In genomic region chr2:39118786-39119499, GRCh38 we compare ENCODE assay signal across 8 cellular contexts. TPM values are rescaled to one million over a fixed set of nuclear protein-coding genes. Genes with fewer than 3 reads are reported as not detected.
DNase-seq lines count a peak whose midpoint lies in the region; ATAC-seq and TF ChIP-seq lines count a peak whose summit lies in the region.

No MANE protein-coding gene starts in this region.

- CTCF ChIA-PET in activated CD4-positive, alpha-beta T cell treated with anti-CD3 and anti-CD28 coated beads for 36 hours (lab: Charles Lee): interaction anchor here (1.5 to 6.1 kb wide), 6 partner anchors 9 to 113 kb away, joined by 4 to 61 read pairs (median 8); no protein-coding TSS in a partner anchor

- no peak for ATAC-seq in activated CD4-positive, alpha-beta T cell treated with anti-CD3 and anti-CD28 coated beads for 36 hours
- ATAC-seq in gastroesophageal sphincter (no peak), omental fat pad (ENCODE audit: low FRiP score) (no peak), GM21619 (IDR thresholded peaks at IDR 0.05; ENCODE audit: unreplicated experiment) (no peak), GM18873 (IDR thresholded peaks at IDR 0.05; ENCODE audit: low FRiP score, unreplicated experiment) (no peak)

- no peaks in the 10 kb centered on the region for H3K9me3 ChIP-seq in gastroesophageal sphincter

- H3K4me3 ChIP-seq in gastroesophageal sphincter (peak overlapping the region; percentile 88 to 91), skin epidermis (peak overlapping the region; percentile 58 to 94 (median 89))

- H3K27ac ChIP-seq in gastroesophageal sphincter (peak overlapping the region in 3 of 4 donors; percentile 89 to 96 (median 94)), skin epidermis (peak overlapping the region in 17 of 21 experiments; percentile 83 to 98 (median 94))

- H3K27me3 ChIP-seq in gastroesophageal sphincter: no peaks in the 10 kb centered on the region

- TF ChIP-seq CTCF in gastroesophageal sphincter (IDR thresholded peaks at IDR 0.05) (no peak), omental fat pad (IDR thresholded peaks at IDR 0.05) (no peak)

- peaks cover 11 to 72% (median 20%) of the 10 kb centered on the region in 3 donors for H3K4me1 ChIP-seq in gastroesophageal sphincter

- no peaks in the 10 kb centered on the region for H3K27me3 Mint-ChIP-seq in activated CD4-positive, alpha-beta T cell treated with anti-CD3 and anti-CD28 coated beads for 36 hours

- H3K9me3 Mint-ChIP-seq in activated CD4-positive, alpha-beta T cell treated with anti-CD3 and anti-CD28 coated beads for 36 hours (ENCODE audit: low read depth): no peaks in the 10 kb centered on the region

- H3K4me3 Mint-ChIP-seq in activated CD4-positive, alpha-beta T cell treated with anti-CD3 and anti-CD28 coated beads for 36 hours: peak overlapping the region; percentile 81

- 4 to 6% methylated on average over 6 of the region's 6 CpGs for WGBS in gastroesophageal sphincter (ENCODE audit: low coverage in 1 of 2), 2 donors

- H3K27ac Mint-ChIP-seq in activated CD4-positive, alpha-beta T cell treated with anti-CD3 and anti-CD28 coated beads for 36 hours: peak overlapping the region; percentile 84

- no peak for TF ChIP-seq POLR2A in gastroesophageal sphincter (IDR thresholded peaks at IDR 0.05)

- H3K36me3 Mint-ChIP-seq in activated CD4-positive, alpha-beta T cell treated with anti-CD3 and anti-CD28 coated beads for 36 hours (ENCODE audit: low read depth): peaks cover 37% of the 10 kb centered on the region

- TF ChIP-seq EP300 in gastroesophageal sphincter (IDR thresholded peaks at IDR 0.05): no peak

- intact Hi-C loops in activated CD4-positive, alpha-beta T cell treated with anti-CD3 and anti-CD28 coated beads for 36 hours (cut with DNase I, micrococcal nuclease): loop anchor here (1.0 to 5.0 kb wide), 4 partner anchors 19 to 109 kb away; no protein-coding TSS in a partner anchor

- H3K36me3 ChIP-seq in gastroesophageal sphincter: no peaks in the 10 kb centered on the region

- no peak for DNase-seq in activated CD4-positive, alpha-beta T cell treated with anti-CD3 and anti-CD28 coated beads for 36 hours
- DNase-seq in activated CD4-positive, alpha-beta T cell treated with anti-CD3 and anti-CD28 coated beads for 1 hour: no peak
- DNase-seq in SW480 (ENCODE audit: low spot score) (peak; percentile 30), omental fat pad (ENCODE audit: low spot score) (no peak)

- POLR2A ChIA-PET in activated CD4-positive, alpha-beta T cell treated with anti-CD3 and anti-CD28 coated beads for 36 hours (lab: Charles Lee): interaction anchor here (0.6 to 1.3 kb wide), 3 partner anchors 9 to 23 kb away, joined by 3 to 5 read pairs (median 4); no protein-coding TSS in a partner anchor

- peaks cover 55% of the 10 kb centered on the region for H3K4me1 Mint-ChIP-seq in activated CD4-positive, alpha-beta T cell treated with anti-CD3 and anti-CD28 coated beads for 36 hours

RNA-seq across cellular contexts. Expression of gene SOS1, which starts 1.9 kb away (rescaled TPM):
- 10 to 100 TPM; 30.1 to 32.0 TPM for total RNA-seq in activated CD4-positive, alpha-beta T cell treated with anti-CD3 and anti-CD28 coated beads for 36 hours
- 10 to 100 TPM; 48.6 to 64.2 (median 58.6) TPM for total RNA-seq in gastroesophageal sphincter
- 10 to 100 TPM; 23.1 to 70.8 (median 31.6) TPM for total RNA-seq in omental fat pad
